Comparison of ENCODE assay signal across 17 cellular contexts in genomic region chr9:34996181-34996904, GRCh38. TPM values are rescaled to one million over a fixed set of nuclear protein-coding genes. Genes with fewer than 3 reads are reported as not detected.
DNase-seq lines count a peak whose midpoint lies in the region; ATAC-seq and TF ChIP-seq lines count a peak whose summit lies in the region.
"Had no signal": no experiment of that assay in that cellular context is flagged by ENCODE, and none has a peak within 500 bp of the region (broad histone marks: within the 10 kb centered on the region; RNA-seq: fewer than 3 reads in every experiment).

No MANE protein-coding gene starts in this region.

- ATAC-seq in RWPE2 (ENCODE audit: low read depth) (no peak), gastroesophageal sphincter (no peak), HG02678 (IDR thresholded peaks at IDR 0.05; ENCODE audit: unreplicated experiment) (no peak), GM18517 (IDR thresholded peaks at IDR 0.05; ENCODE audit: unreplicated experiment) (no peak), GM23338 (no peak)
- ATAC-seq: natural killer cell treated with Interleukin-12 subunit alpha and Interleukin-12 subunit beta and Interleukin-15 and Interleukin-18, amount 100 ng/mL, for 72 hours; PC-3 had no signal

- H3K4me3 Mint-ChIP-seq in Caco-2 (ENCODE audit: unreplicated experiment) (no peak overlapping the region), GM23338 (no peak overlapping the region)
- H3K4me3 Mint-ChIP-seq: dendritic cell treated with granulocyte-macrophage colony-stimulating factor and Interleukin-4, amounts not matched to agents 40 ng/mL and 50 ng/mL, for 4 days; natural killer cell treated with Interleukin-12 subunit alpha and Interleukin-12 subunit beta and Interleukin-15 and Interleukin-18, amount 100 ng/mL, for 72 hours had no signal

- TF ChIP-seq EP300 in gastroesophageal sphincter (IDR thresholded peaks at IDR 0.05): no peak

- H4K20me1 ChIP-seq in GM23338 (replicated peaks; ENCODE audit: insufficient read depth): no peaks in the 10 kb centered on the region

- no peak for DNase-seq in Caco-2
- peak; percentile 47 for DNase-seq in RWPE2 (ENCODE audit: low spot score)
- DNase-seq in thyroid gland: no peak
- DNase-seq in GM23338 (ENCODE audit: low spot score): no peak
- DNase-seq: NCI-H2081; NCI-H526; PC-3; stimulated activated CD4-positive, alpha-beta T cell treated with anti-CD3 and anti-CD28 coated beads, Interleukin-4, amount 100 ng/mL, for 1 hour had no signal

- H3K79me2 ChIP-seq in GM23338 (replicated peaks; ENCODE audit: insufficient read depth): peaks cover 5% of the 10 kb centered on the region; the same call in 1 of the 2 replicates

- POLR2A ChIA-PET in Caco-2 (lab: Charles Lee): interaction anchor here (0.6 kb wide), 1 partner anchor 947 kb away, joined by 4 read pairs; no protein-coding TSS in a partner anchor

- H3K4me1 ChIP-seq in Caco-2 (peaks cover 24% of the 10 kb centered on the region), RWPE2 (ENCODE audit: insufficient read depth, poor library complexity, severe bottlenecking) (peaks cover 49% of the 10 kb centered on the region), gastroesophageal sphincter (peaks cover 0 to 30% (median 14%) of the 10 kb centered on the region in 3 donors), skeletal muscle tissue (ENCODE audit: control insufficient read depth in 3 of 3, insufficient read depth in 3 of 3, low read length in 3 of 3) (peaks cover 49 to 72% (median 63%) of the 10 kb centered on the region in 3 donors), thyroid gland (peaks cover 7 to 46% of the 10 kb centered on the region in 2 donors), GM23338 (ENCODE audit: insufficient read depth) (peaks cover 39% of the 10 kb centered on the region)

- H3K4me1 Mint-ChIP-seq in Caco-2 (ENCODE audit: low read depth, unreplicated experiment) (peaks cover 19% of the 10 kb centered on the region), GM23338 (peaks cover 60% of the 10 kb centered on the region)

- no peak for TF ChIP-seq CTCF in Caco-2 (IDR thresholded peaks at IDR 0.05; ENCODE audit: insufficient read depth in 1 of 2, low read depth in 1 of 2, low read length in 1 of 2, severe bottlenecking in 1 of 2, unreplicated experiment in 1 of 2)
- no peak for TF ChIP-seq CTCF in RWPE2 (IDR thresholded peaks at IDR 0.05; ENCODE audit: poor library complexity, severe bottlenecking)
- TF ChIP-seq CTCF in gastroesophageal sphincter (IDR thresholded peaks at IDR 0.05): no peak
- no peak for TF ChIP-seq CTCF in thyroid gland (IDR thresholded peaks at IDR 0.05)
- no peak for TF ChIP-seq CTCF in GM23338 (conservative IDR thresholded peaks at IDR 0.05; ENCODE audit: low read depth in 2 of 2)

- H3F3A ChIP-seq in GM23338 (replicated peaks; ENCODE audit: low read depth): no peaks in the 10 kb centered on the region; the same call in 1 of the 2 replicates

- 0 out of 2 replicates have a peak, but pooled peaks cover 3% of the 10 kb centered on the region for H3K9me2 ChIP-seq in GM23338 (ENCODE audit: insufficient read depth)

- peak overlapping the region; percentile 23 for H3K27ac Mint-ChIP-seq in Caco-2 (ENCODE audit: unreplicated experiment)
- H3K27ac Mint-ChIP-seq in GM23338: no peak overlapping the region
- H3K27ac Mint-ChIP-seq: dendritic cell treated with granulocyte-macrophage colony-stimulating factor and Interleukin-4, amounts not matched to agents 40 ng/mL and 50 ng/mL, for 4 days; natural killer cell treated with Interleukin-12 subunit alpha and Interleukin-12 subunit beta and Interleukin-15 and Interleukin-18, amount 100 ng/mL, for 72 hours had no signal

- CTCF ChIA-PET in Caco-2 (lab: Charles Lee): interaction anchor here (2.2 to 2.9 kb wide), 2 partner anchors 97 kb away, joined by 9 to 48 read pairs; no protein-coding TSS in a partner anchor

- intact Hi-C loops in Caco-2 (cut with micrococcal nuclease; ENCODE audit: unreplicated experiment): no loop called here
- intact Hi-C loops in thyroid gland (cut with DNase I): no loop called here

- no peak overlapping the region for H2AFZ ChIP-seq in GM23338

- H3K4me2 ChIP-seq in GM23338: no peak overlapping the region

- no peak overlapping the region for H3K4me3 ChIP-seq in Caco-2 (ENCODE audit: low read depth, low read length)
- H3K4me3 ChIP-seq in RWPE2 (ENCODE audit: severe bottlenecking): no peak overlapping the region
- no peak overlapping the region for H3K4me3 ChIP-seq in gastroesophageal sphincter
- peak overlapping the region; percentile 69 to 85 (median 85) for H3K4me3 ChIP-seq in skeletal muscle tissue (ENCODE audit: low read length in 3 of 3)
- no peak overlapping the region for H3K4me3 ChIP-seq in thyroid gland (replicated peaks in 1 of 3)
- no peak overlapping the region for H3K4me3 ChIP-seq in GM23338

- peak overlapping the region; percentile 99 to 100 (median 99) for H3K9ac ChIP-seq in skeletal muscle tissue (ENCODE audit: low read depth in 1 of 3, low read length in 3 of 3)

- WGBS in gastroesophageal sphincter (ENCODE audit: low coverage in 1 of 2), 2 donors: 87 to 89% methylated on average over 3 to 5 of the region's 26 CpGs
- WGBS in thyroid gland, 2 donors: 94 to 97% methylated on average over 22 to 23 of the region's 26 CpGs

- no TSS peak for BruUV-seq in Caco-2 (replicated peaks; lab: Mats Ljungman, UMichigan)

- no peaks in the 10 kb centered on the region for H3K9me3 Mint-ChIP-seq in Caco-2 (ENCODE audit: unreplicated experiment)
- no peaks in the 10 kb centered on the region; the same call in 2 of the 3 replicates for H3K9me3 Mint-ChIP-seq in GM23338
- H3K9me3 Mint-ChIP-seq: dendritic cell treated with granulocyte-macrophage colony-stimulating factor and Interleukin-4, amounts not matched to agents 40 ng/mL and 50 ng/mL, for 4 days; natural killer cell treated with Interleukin-12 subunit alpha and Interleukin-12 subunit beta and Interleukin-15 and Interleukin-18, amount 100 ng/mL, for 72 hours had no signal

- no peaks in the 10 kb centered on the region for H3K9me3 ChIP-seq in Caco-2
- H3K9me3 ChIP-seq in RWPE2 (ENCODE audit: severe bottlenecking): no peaks in the 10 kb centered on the region
- H3K9me3 ChIP-seq in gastroesophageal sphincter: no peaks in the 10 kb centered on the region
- H3K9me3 ChIP-seq in skeletal muscle tissue (ENCODE audit: control insufficient read depth in 3 of 3, low read length in 3 of 3): no peaks in the 10 kb centered on the region
- H3K9me3 ChIP-seq in thyroid gland: no peaks in the 10 kb centered on the region

- no peaks in the 10 kb centered on the region for H3K36me3 Mint-ChIP-seq in Caco-2 (ENCODE audit: insufficient read depth, unreplicated experiment)
- peaks cover 47% of the 10 kb centered on the region for H3K36me3 Mint-ChIP-seq in GM23338 (ENCODE audit: low read depth)
- H3K36me3 Mint-ChIP-seq: natural killer cell treated with Interleukin-12 subunit alpha and Interleukin-12 subunit beta and Interleukin-15 and Interleukin-18, amount 100 ng/mL, for 72 hours had no signal

- peak overlapping the region; percentile 83 for H3K27ac ChIP-seq in RWPE2 (ENCODE audit: poor library complexity, severe bottlenecking)
- peak overlapping the region in 3 of 4 donors; percentile 76 to 99 (median 96) for H3K27ac ChIP-seq in gastroesophageal sphincter
- peak overlapping the region; percentile 100 for H3K27ac ChIP-seq in skeletal muscle tissue (ENCODE audit: low read depth, low read length)
- no peak overlapping the region for H3K27ac ChIP-seq in thyroid gland
- no peak overlapping the region for H3K27ac ChIP-seq in GM23338 (ENCODE audit: low read depth)

- no peak for TF ChIP-seq POLR2A in gastroesophageal sphincter (IDR thresholded peaks at IDR 0.05)
- TF ChIP-seq POLR2A in thyroid gland (IDR thresholded peaks at IDR 0.05): no peak

- no peaks in the 10 kb centered on the region for H3K27me3 ChIP-seq in Caco-2 (replicated peaks; ENCODE audit: control insufficient read depth, insufficient read depth, low read length)
- H3K27me3 ChIP-seq in RWPE2 (ENCODE audit: insufficient read depth, poor library complexity, severe bottlenecking): no peaks in the 10 kb centered on the region
- H3K27me3 ChIP-seq in gastroesophageal sphincter: no peaks in the 10 kb centered on the region
- no peaks in the 10 kb centered on the region for H3K27me3 ChIP-seq in skeletal muscle tissue (ENCODE audit: control insufficient read depth in 3 of 3, insufficient read depth in 3 of 3, low read length in 3 of 3)
- no peaks in the 10 kb centered on the region for H3K27me3 ChIP-seq in thyroid gland
- no peaks in the 10 kb centered on the region for H3K27me3 ChIP-seq in GM23338 (ENCODE audit: insufficient read depth)

- H3K27me3 Mint-ChIP-seq in Caco-2 (ENCODE audit: insufficient read depth, unreplicated experiment) (no peaks in the 10 kb centered on the region), GM23338 (ENCODE audit: insufficient read depth, low read depth, poor library complexity) (peaks cover 14% of the 10 kb centered on the region)
- H3K27me3 Mint-ChIP-seq: dendritic cell treated with granulocyte-macrophage colony-stimulating factor and Interleukin-4, amounts not matched to agents 40 ng/mL and 50 ng/mL, for 4 days; natural killer cell treated with Interleukin-12 subunit alpha and Interleukin-12 subunit beta and Interleukin-15 and Interleukin-18, amount 100 ng/mL, for 72 hours had no signal

- no peaks in the 10 kb centered on the region for H3K36me3 ChIP-seq in Caco-2 (ENCODE audit: control insufficient read depth, insufficient read depth, low read length)
- H3K36me3 ChIP-seq in RWPE2 (ENCODE audit: low read depth): peaks cover 13% of the 10 kb centered on the region
- H3K36me3 ChIP-seq in gastroesophageal sphincter: peaks cover 0 to 26% of the 10 kb centered on the region in 2 donors
- H3K36me3 ChIP-seq in skeletal muscle tissue (ENCODE audit: control insufficient read depth in 3 of 3, insufficient read depth in 3 of 3, low read length in 3 of 3): peaks cover 17 to 45% (median 21%) of the 10 kb centered on the region in 3 donors
- H3K36me3 ChIP-seq in thyroid gland: peaks cover 0 to 12% of the 10 kb centered on the region in 2 donors
- peaks cover 16% of the 10 kb centered on the region for H3K36me3 ChIP-seq in GM23338 (ENCODE audit: insufficient read depth)

TF ChIP-seq in GM23338, 12 proteins besides CTCF, POLR2A, EP300 and RAD21 (continues in another document):
- TF ChIP-seq ZNF114 (CRISPR knock-in tag; IDR thresholded peaks at IDR 0.05) (no peak), ZNF331 (CRISPR knock-in tag; IDR thresholded peaks at IDR 0.05; ENCODE audit: low read depth) (no peak), EZH2phosphoT487 (IDR thresholded peaks at IDR 0.05; ENCODE audit: unreplicated experiment) (no peak)

RNA-seq across cellular contexts. Expression of gene DNAJB5, which starts 6.8 kb away (rescaled TPM):
- total RNA-seq in Caco-2 (2022) (3.1 and 3.4 TPM in 2 replicates), gastroesophageal sphincter (100 to 1,000 TPM in 2 of 4 donors, 10 to 100 TPM in 2; 46.8 to 125 (median 96.8) TPM), skeletal muscle tissue (14.1 TPM), thyroid gland (10 to 100 TPM; 11.8 to 18.7 (median 16.5) TPM)
- 37.4 and 37.6 TPM in 2 replicates for total RNA-seq in GM23338 (2014; rRNA removed; shearing (Covaris generic))
- 20.3 and 22.6 TPM in 2 replicates for polyA plus RNA-seq in GM23338 (2016; fragmentation: Nextera tagmentation; extraction: Ambion mirVana)

RNA-seq across cellular contexts. Expression of gene PHF24, which starts 38.3 kb away (rescaled TPM):
- total RNA-seq in Caco-2 (2022) (0.12 TPM in 1 of 2 replicates, not detected in the other), gastroesophageal sphincter (under 1 TPM in 3 of 4 donors, not detected in 1; 0.30 to 0.81 (median 0.67) TPM), skeletal muscle tissue (under 0.01 TPM), thyroid gland (1 to 10 TPM in 3 of 4 donors, under 1 TPM in 1; 0.67 to 2.1 (median 1.4) TPM)
- 0.14 and 0.19 TPM in 2 replicates for total RNA-seq in GM23338 (2014; rRNA removed; shearing (Covaris generic))
- polyA plus RNA-seq in GM23338 (2016; fragmentation: Nextera tagmentation; extraction: Ambion mirVana): 0.03 and 0.05 TPM in 2 replicates
- total RNA-seq: HepG2; natural killer cell treated with Interleukin-12 subunit alpha and Interleukin-12 subunit beta and Interleukin-15 and Interleukin-18, amount 100 ng/mL, for 72 hours; PC-3 had no signal
- polyA plus RNA-seq: aorta, fibroblast of lung had no signal

Comparison
In these comparisons a context has a peak if more than half of its experiments do, and no peak if none do; other contexts are left out.
1. H3K4me3 ChIP-seq: peak in skeletal muscle tissue (3 of 3); none in Caco-2 (single experiment), RWPE2 (single experiment), gastroesophageal sphincter (0 of 2), thyroid gland (0 of 3) and GM23338 (single experiment).
2. H3K27ac ChIP-seq: peak in RWPE2 (single experiment), gastroesophageal sphincter (3 of 4) and skeletal muscle tissue (single experiment); none in thyroid gland (0 of 3) and GM23338 (single experiment).